ENCODE assay signal across 1 cellular context in the genomic region with DNA sequence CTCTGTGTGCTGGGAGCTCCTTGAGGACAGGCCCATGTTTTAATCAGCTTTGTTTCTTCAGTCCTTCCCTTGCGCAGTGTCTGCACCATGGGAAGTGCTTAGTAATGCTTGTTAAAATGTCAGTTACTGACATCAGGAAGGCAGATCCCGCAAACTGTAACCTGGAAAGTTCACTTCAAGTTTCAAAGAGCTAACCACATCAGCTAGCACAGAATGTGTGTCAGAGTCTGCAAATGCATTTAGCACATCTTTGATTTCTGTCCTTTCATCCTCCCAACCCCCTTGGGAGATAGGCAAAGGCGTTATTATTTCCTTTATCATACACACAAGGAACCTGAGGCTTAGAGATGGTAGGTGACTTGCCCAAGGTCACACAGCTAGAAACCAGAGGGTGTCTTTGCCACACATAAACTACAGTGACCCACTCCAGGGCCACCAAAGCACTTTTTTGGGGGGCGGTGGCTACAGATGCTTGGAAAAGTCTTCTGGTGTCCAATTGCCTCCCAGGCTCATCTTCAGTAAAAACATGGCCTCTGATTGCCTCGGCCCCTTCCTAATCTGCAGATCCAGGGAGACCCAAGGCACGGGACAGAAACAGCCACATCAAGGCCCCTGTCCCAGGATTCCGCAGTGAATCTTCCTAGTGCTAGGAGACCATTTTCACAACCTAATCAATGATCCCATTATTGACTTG.
TF ChIP-seq lines count a peak whose summit lies in the region.

No MANE protein-coding gene starts in this region.

TF ChIP-seq in GM23338, 12 proteins besides CTCF, POLR2A, EP300 and RAD21 (continued from another document):
- TF ChIP-seq, protein P1, sequence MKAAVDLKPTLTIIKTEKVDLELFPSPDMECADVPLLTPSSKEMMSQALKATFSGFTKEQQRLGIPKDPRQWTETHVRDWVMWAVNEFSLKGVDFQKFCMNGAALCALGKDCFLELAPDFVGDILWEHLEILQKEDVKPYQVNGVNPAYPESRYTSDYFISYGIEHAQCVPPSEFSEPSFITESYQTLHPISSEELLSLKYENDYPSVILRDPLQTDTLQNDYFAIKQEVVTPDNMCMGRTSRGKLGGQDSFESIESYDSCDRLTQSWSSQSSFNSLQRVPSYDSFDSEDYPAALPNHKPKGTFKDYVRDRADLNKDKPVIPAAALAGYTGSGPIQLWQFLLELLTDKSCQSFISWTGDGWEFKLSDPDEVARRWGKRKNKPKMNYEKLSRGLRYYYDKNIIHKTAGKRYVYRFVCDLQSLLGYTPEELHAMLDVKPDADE (IDR thresholded peaks at IDR 0.05): no peak
